ENCODE assay signal across 16 cellular contexts in genomic region chr9:14403112-14403511, GRCh38.
"Had no signal": no experiment of that assay in that cellular context is flagged by ENCODE, and none has a peak within 500 bp of the region (broad histone marks: within the 10 kb centered on the region; RNA-seq: fewer than 3 reads in every experiment).

No MANE protein-coding gene starts in this region.

- H3K9me3 ChIP-seq: ascending aorta, esophagus squamous epithelium, psoas muscle, sigmoid colon, suprapubic skin had no signal

- ATAC-seq: activated CD8-positive, alpha-beta T cell treated with anti-CD3 and anti-CD28 coated beads for 36 hours; activated naive CD8-positive, alpha-beta T cell treated with anti-CD3 and anti-CD28 coated beads, Interleukin-2, amount 50 U/mL, for 24 hours; activated T-cell treated with anti-CD3 and anti-CD28 coated beads, Interleukin-2, amount 50 U/mL, for 72 hours; left lobe of liver; natural killer cell treated with Interleukin-12 subunit alpha and Interleukin-12 subunit beta and Interleukin-15 and Interleukin-18, amount 100 ng/mL, for 72 hours; psoas muscle; stimulated activated naive CD8-positive, alpha-beta T cell treated with anti-CD3 and anti-CD28 coated beads, Interleukin-15, Interleukin-2, amounts not matched to agents 100 U/mL and 50 U/mL, for 24 hours had no signal

- H3K4me1 ChIP-seq: ascending aorta had no signal

- DNase-seq: activated CD4-positive, alpha-beta T cell treated with anti-CD3 and anti-CD28 coated beads for 4 hours; activated CD8-positive, alpha-beta memory T cell treated with anti-CD3 and anti-CD28 coated beads, Interleukin-2, amount 50 U/mL, for 4 hours; activated CD8-positive, alpha-beta T cell treated with anti-CD3 and anti-CD28 coated beads for 36 hours; activated naive CD8-positive, alpha-beta T cell treated with anti-CD3 and anti-CD28 coated beads, Interleukin-2, amount 50 U/mL, for 24 hours; activated T-cell treated with anti-CD3 and anti-CD28 coated beads, Interleukin-2, amount 50 U/mL, for 72 hours; esophagus squamous epithelium; foreskin fibroblast; psoas muscle; sigmoid colon; stimulated activated CD4-positive, alpha-beta T cell treated with anti-CD3 and anti-CD28 coated beads, Interleukin-2, amount 100 ng/mL, for 48 hours; stimulated activated CD8-positive, alpha-beta memory T cell treated with anti-CD3 and anti-CD28 coated beads, Interleukin-4, amount 100 ng/mL, for 48 hours; stimulated activated naive CD8-positive, alpha-beta T cell treated with anti-CD3 and anti-CD28 coated beads, Interleukin-15, Interleukin-2, amounts not matched to agents 100 U/mL and 50 U/mL, for 24 hours had no signal

- H3K27ac ChIP-seq: ascending aorta, esophagus squamous epithelium, psoas muscle, sigmoid colon, suprapubic skin had no signal

- H3K27me3 ChIP-seq: ascending aorta, esophagus squamous epithelium, sigmoid colon, suprapubic skin had no signal

- H3K36me3 ChIP-seq: ascending aorta, esophagus squamous epithelium, sigmoid colon, suprapubic skin had no signal

- H3K4me3 ChIP-seq: ascending aorta, esophagus squamous epithelium, psoas muscle, sigmoid colon, suprapubic skin had no signal
